In the genomic region with DNA sequence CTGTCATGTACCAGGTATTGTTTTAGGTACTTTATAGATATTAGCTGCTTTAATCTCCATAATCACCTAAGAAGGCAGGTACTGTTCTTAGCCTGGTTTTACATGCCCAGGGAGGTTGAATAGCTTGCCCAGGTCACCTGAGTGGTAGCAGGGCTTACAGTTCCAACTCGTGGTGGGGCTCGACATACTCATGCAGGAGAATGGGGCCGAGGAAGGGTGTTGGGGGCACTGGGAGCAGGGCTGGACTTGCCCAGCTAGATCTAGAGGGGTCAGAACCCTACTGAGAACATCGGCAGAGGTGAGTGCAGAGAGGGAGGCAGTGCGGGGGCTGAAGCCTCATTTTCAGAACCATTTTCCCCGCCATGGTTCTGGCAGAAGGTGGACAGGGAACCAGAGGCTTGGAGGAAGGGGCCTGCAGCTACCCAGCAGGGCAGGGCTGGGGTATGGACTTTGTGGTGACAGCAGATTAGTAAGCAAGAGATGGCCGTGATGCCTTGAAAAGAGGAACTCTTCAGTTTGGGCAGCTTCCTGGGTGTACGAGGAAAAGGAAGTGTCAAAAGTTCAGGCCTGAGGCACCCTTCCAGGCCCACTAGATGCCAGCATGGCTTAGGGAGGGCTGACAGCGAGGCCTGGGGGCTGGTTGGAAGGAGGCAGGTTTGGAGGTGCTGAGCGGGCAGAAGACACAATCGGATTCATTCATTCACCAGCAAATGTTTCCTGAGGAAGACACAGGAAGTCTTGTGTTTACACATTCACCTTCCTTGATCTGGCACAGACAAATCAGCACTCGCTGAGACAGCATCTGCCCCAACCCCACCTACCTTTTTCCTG, we compare ENCODE assay signal across 9 cellular contexts. TPM values are rescaled to one million over a fixed set of nuclear protein-coding genes. Genes with fewer than 3 reads are reported as not detected.
A peak's percentile ranks its signal among the peaks of the same experiment; 100 is the strongest.
DNase-seq lines count a peak whose midpoint lies in the region; FAIRE-seq and TF ChIP-seq lines count a peak whose summit lies in the region.
"Had no signal": no experiment of that assay in that cellular context is flagged by ENCODE, and none has a peak within 500 bp of the region (broad histone marks: within the 10 kb centered on the region; RNA-seq: fewer than 3 reads in every experiment).

No MANE protein-coding gene starts in this region.

- TF ChIP-seq POLR2A in GM12891 (IDR thresholded peaks at IDR 0.05; ENCODE audit: low read depth, low read length) = no peak

- no peaks in the 10 kb centered on the region for H3K9me3 Mint-ChIP-seq in endothelial cell (ENCODE audit: unreplicated experiment)

- peak overlapping the region; percentile 42 for H3K4me3 Mint-ChIP-seq in endothelial cell (ENCODE audit: unreplicated experiment)

- no peak for FAIRE-seq in GM12891 (lab: Jason Lieb, UNC)
- FAIRE-seq: endothelial cell of umbilical vein had no signal

- no peak for TF ChIP-seq CTCF in endothelial cell (IDR thresholded peaks at IDR 0.05; ENCODE audit: unreplicated experiment)

- H3K27me3 Mint-ChIP-seq in endothelial cell (ENCODE audit: unreplicated experiment) = peaks cover 5% of the 10 kb centered on the region

- H3K27ac Mint-ChIP-seq in endothelial cell (ENCODE audit: unreplicated experiment) = peak overlapping the region; percentile 92

- H3K4me1 Mint-ChIP-seq in endothelial cell (ENCODE audit: unreplicated experiment) = peaks cover 30% of the 10 kb centered on the region

- H3K36me3 Mint-ChIP-seq in endothelial cell (ENCODE audit: low read depth, unreplicated experiment) = peaks cover 4% of the 10 kb centered on the region

- no peak for DNase-seq in GM12891 (ENCODE audit: insufficient read length, low spot score)
- peak; percentile 73 for DNase-seq in SIG-M5 (lab: John Stamatoyannopoulos, UW)
- DNase-seq in endothelial cell (ENCODE audit: low spot score) = no peak
- peak; percentile 59 for DNase-seq in pons (ENCODE audit: low spot score)
- DNase-seq in DMS53 treated with DMSO at 0.1 percent for 48 hours (lab: John Stamatoyannopoulos, UW; ENCODE audit: unreplicated experiment) = no peak
- DNase-seq in SW480 (ENCODE audit: low spot score) = no peak
- no peak for DNase-seq in stimulated activated CD4-positive, alpha-beta T cell treated with anti-CD3 and anti-CD28 coated beads, Interleukin-2, amount 100 ng/mL, for 48 hours
- DNase-seq in kidney tubule cell (ENCODE audit: low spot score) = no peak

TF ChIP-seq in GM12891, 5 proteins besides CTCF, POLR2A, EP300 and RAD21:
- TF ChIP-seq SPI1 (IDR thresholded peaks at IDR 0.05; ENCODE audit: low read depth, low read length) = peak; percentile 76
- no peak for TF ChIP-seq POU2F2 (IDR thresholded peaks at IDR 0.05; ENCODE audit: low read depth, low read length)

RNA-seq across cellular contexts. Expression of a gene that starts 54.7 kb away (rescaled TPM):
- polyA plus RNA-seq in GM12891 (2012; ENCODE audit: low read depth, missing spikeins) = not detected
- not detected for total RNA-seq in endothelial cell (ENCODE audit: unreplicated experiment)

Comparison
In these comparisons a context has a peak if more than half of its experiments do, and no peak if none do; other contexts are left out.
1. DNase-seq: peak in SIG-M5 (single experiment) and pons (single experiment); none in GM12891 (single experiment), endothelial cell (single experiment), DMS53 treated with DMSO at 0.1 percent for 48 hours (single experiment), SW480 (single experiment), stimulated activated CD4-positive, alpha-beta T cell treated with anti-CD3 and anti-CD28 coated beads, Interleukin-2, amount 100 ng/mL, for 48 hours (0 of 2) and kidney tubule cell (single experiment).